16 cellular contexts compared by ENCODE assay signal in genomic region chr6:119960065-119960464, GRCh38.
DNase-seq lines count a peak whose midpoint lies in the region; ATAC-seq and TF ChIP-seq lines count a peak whose summit lies in the region.
"Had no signal": no experiment of that assay in that cellular context is flagged by ENCODE, and none has a peak within 500 bp of the region (broad histone marks: within the 10 kb centered on the region; RNA-seq: fewer than 3 reads in every experiment).

No MANE protein-coding gene starts in this region.

- no peak for ATAC-seq in PC-3
- ATAC-seq in body of pancreas, result no peak
- ATAC-seq in Right ventricle myocardium inferior, result no peak

- no peak overlapping the region for H3K9ac ChIP-seq in PC-3 (ENCODE audit: low read length)
- H3K9ac ChIP-seq in mesenchymal stem cell (ENCODE audit: low read length), result no peak overlapping the region

- no peaks in the 10 kb centered on the region for H3K36me3 ChIP-seq in HAP-1 (replicated peaks)
- no peaks in the 10 kb centered on the region for H3K36me3 ChIP-seq in PC-3 (ENCODE audit: low read depth, low read length)
- H3K36me3 ChIP-seq in mesenchymal stem cell (ENCODE audit: control insufficient read depth in 1 of 2, insufficient read depth in 2 of 2, low read depth in 1 of 2, low read length in 2 of 2), result no peaks in the 10 kb centered on the region
- H3K36me3 ChIP-seq in body of pancreas (replicated peaks in 1 of 2; ENCODE audit: insufficient read depth in 1 of 2, low read depth in 2 of 2), result no peaks in the 10 kb centered on the region
- H3K36me3 ChIP-seq: BE2C had no signal

- H3K4me3 ChIP-seq in HAP-1 (no peak overlapping the region), PC-3 (ENCODE audit: low read length) (no peak overlapping the region), mesenchymal stem cell (ENCODE audit: insufficient read depth in 1 of 2, low read depth in 1 of 2, low read length in 2 of 2) (no peak overlapping the region), body of pancreas (no peak overlapping the region)

- DNase-seq in Ammon's horn (ENCODE audit: low spot score), result peak; percentile 5
- DNase-seq in HAP-1 (ENCODE audit: low spot score in 2 of 2), result peak; percentile 18 to 37
- no peak for DNase-seq in PC-3
- no peak for DNase-seq in mesenchymal stem cell
- DNase-seq in body of pancreas, result no peak
- DNase-seq in ACHN, result no peak
- DNase-seq in activated CD4-positive, CD25-positive, alpha-beta regulatory T cell treated with anti-CD3 and anti-CD28 coated beads, Interleukin-2, amount 50 U/mL, for 72 hours, result no peak
- no peak for DNase-seq in Right ventricle myocardium inferior (ENCODE audit: missing footprints)
- DNase-seq: BE2C; CD4-positive, alpha-beta memory T cell; DMS153; DMS79 treated with DMSO at 0.1 percent for 48 hours; EL; GDM1; IMR-90 had no signal

- H2BK15ac ChIP-seq in mesenchymal stem cell (ENCODE audit: low read depth, poor library complexity, severe bottlenecking), result no peak overlapping the region

- intact Hi-C loops in PC-3 (cut with micrococcal nuclease) (no loop called here), body of pancreas (cut with DNase I) (no loop called here), Right ventricle myocardium inferior (cut with DNase I) (no loop called here)

- no peaks in the 10 kb centered on the region for H4K20me1 ChIP-seq in PC-3 (ENCODE audit: low read length)

- H3K27me3 ChIP-seq in HAP-1 (ENCODE audit: low read depth), result no peaks in the 10 kb centered on the region
- no peaks in the 10 kb centered on the region for H3K27me3 ChIP-seq in PC-3 (ENCODE audit: low read length)
- H3K27me3 ChIP-seq in mesenchymal stem cell (ENCODE audit: control insufficient read depth in 1 of 2, insufficient read depth in 1 of 2, low read length in 2 of 2), result no peaks in the 10 kb centered on the region
- no peaks in the 10 kb centered on the region for H3K27me3 ChIP-seq in body of pancreas
- H3K27me3 ChIP-seq: BE2C had no signal

- no peak for TF ChIP-seq POLR2A in body of pancreas (IDR thresholded peaks at IDR 0.05)

- no peaks in the 10 kb centered on the region for H3K79me1 ChIP-seq in mesenchymal stem cell (replicated peaks; ENCODE audit: low read length, poor library complexity, severe bottlenecking)

- no peak overlapping the region for H2BK5ac ChIP-seq in mesenchymal stem cell (ENCODE audit: low read depth, low read length, poor library complexity, severe bottlenecking)

- TF ChIP-seq CTCF in PC-3 (conservative IDR thresholded peaks at IDR 0.05; ENCODE audit: low read depth, low read length), result no peak
- no peak for TF ChIP-seq CTCF in body of pancreas (IDR thresholded peaks at IDR 0.05)

- no peak overlapping the region for H3K14ac ChIP-seq in mesenchymal stem cell (ENCODE audit: low read length in 2 of 2)

- H3K27ac ChIP-seq in PC-3 (ENCODE audit: low read length), result no peak overlapping the region
- H3K27ac ChIP-seq in mesenchymal stem cell (ENCODE audit: low read length, poor library complexity, severe bottlenecking), result no peak overlapping the region
- no peak overlapping the region for H3K27ac ChIP-seq in body of pancreas
- H3K27ac ChIP-seq: C4-2B had no signal

- H2AK5ac ChIP-seq in mesenchymal stem cell (ENCODE audit: low read length, severe bottlenecking), result no peak overlapping the region

- H2BK120ac ChIP-seq in mesenchymal stem cell (ENCODE audit: low read depth, low read length), result no peak overlapping the region

- H2AFZ ChIP-seq in PC-3 (ENCODE audit: low read length), result peak overlapping the region; percentile 38; the same call in 1 of the 2 replicates
- H2AFZ ChIP-seq in mesenchymal stem cell (ENCODE audit: low read depth, low read length), result peak overlapping the region; percentile 39

- H3K23ac ChIP-seq in mesenchymal stem cell (ENCODE audit: low read length in 2 of 2), result no peak overlapping the region

- BruUV-seq in PC-3 (replicated peaks; lab: Mats Ljungman, UMichigan), result no TSS peak

- 72% methylated on average over 2 of the region's 2 CpGs for WGBS in mesenchymal stem cell
- 70 to 87% methylated on average over 2 of the region's 2 CpGs for WGBS in body of pancreas, 2 donors

- no peak overlapping the region for H4K8ac ChIP-seq in mesenchymal stem cell (ENCODE audit: low read length)

- POLR2A ChIA-PET in PC-3 (lab: Charles Lee; ENCODE audit: unreplicated experiment), result no interaction called here

- H2BK12ac ChIP-seq in mesenchymal stem cell (ENCODE audit: low read length in 2 of 2), result no peak overlapping the region

- CTCF ChIA-PET in PC-3 (lab: Charles Lee), result no interaction called here

- no peaks in the 10 kb centered on the region for H3K79me2 ChIP-seq in PC-3 (ENCODE audit: low read length)

- no peak overlapping the region for H3K18ac ChIP-seq in mesenchymal stem cell (ENCODE audit: low read depth in 1 of 2, low read length in 2 of 2)

- H3K4me2 ChIP-seq in PC-3 (ENCODE audit: low read length), result no peak overlapping the region
- H3K4me2 ChIP-seq in mesenchymal stem cell (ENCODE audit: low read length, poor library complexity, severe bottlenecking), result no peak overlapping the region

- H3K4me1 ChIP-seq in HAP-1 (no peaks in the 10 kb centered on the region; the same call in 1 of the 2 replicates), PC-3 (ENCODE audit: insufficient read depth, low read length) (no peaks in the 10 kb centered on the region; the same call in 1 of the 2 replicates), mesenchymal stem cell (ENCODE audit: control insufficient read depth, insufficient read depth, low read depth, low read length) (peaks cover 3% of the 10 kb centered on the region), body of pancreas (no peaks in the 10 kb centered on the region)
- H3K4me1 ChIP-seq: BE2C had no signal

- no peaks in the 10 kb centered on the region for H3F3A ChIP-seq in PC-3 (ENCODE audit: low read length, unreplicated experiment)

- peak overlapping the region in 1 of 2 experiments; percentile 37 for H3K4ac ChIP-seq in mesenchymal stem cell (ENCODE audit: low read depth in 1 of 2, low read length in 2 of 2)

- H4K91ac ChIP-seq in mesenchymal stem cell (ENCODE audit: low read length), result no peak overlapping the region

- in situ Hi-C loops in HAP-1 (cut with MboI; ENCODE audit: low sequenced_read_pairs) (no loop called here), ACHN (cut with HindIII; ENCODE audit: low pct_ligation_motif_present, low pct_unique_long_range_greater_than_20kb, low sequenced_read_pairs) (no loop called here)

- H3K9me2 ChIP-seq in PC-3 (replicated peaks; ENCODE audit: low read length), result no peaks in the 10 kb centered on the region

- no peaks in the 10 kb centered on the region for H3K9me3 ChIP-seq in HAP-1
- no peaks in the 10 kb centered on the region for H3K9me3 ChIP-seq in PC-3 (ENCODE audit: low read length)
- no peaks in the 10 kb centered on the region for H3K9me3 ChIP-seq in mesenchymal stem cell (ENCODE audit: control insufficient read depth, low read length)
- no peaks in the 10 kb centered on the region for H3K9me3 ChIP-seq in body of pancreas
- H3K9me3 ChIP-seq: BE2C had no signal

Comparison
In these comparisons a context has a peak if more than half of its experiments do, and no peak if none do; other contexts are left out.
1. DNase-seq: peak in Ammon's horn (single experiment) and HAP-1 (2 of 2); none in PC-3 (single experiment), mesenchymal stem cell (single experiment), body of pancreas (0 of 4), ACHN (single experiment), activated CD4-positive, CD25-positive, alpha-beta regulatory T cell treated with anti-CD3 and anti-CD28 coated beads, Interleukin-2, amount 50 U/mL, for 72 hours (single experiment) and Right ventricle myocardium inferior (single experiment).